15 cellular contexts compared by ENCODE assay signal in the genomic region with DNA sequence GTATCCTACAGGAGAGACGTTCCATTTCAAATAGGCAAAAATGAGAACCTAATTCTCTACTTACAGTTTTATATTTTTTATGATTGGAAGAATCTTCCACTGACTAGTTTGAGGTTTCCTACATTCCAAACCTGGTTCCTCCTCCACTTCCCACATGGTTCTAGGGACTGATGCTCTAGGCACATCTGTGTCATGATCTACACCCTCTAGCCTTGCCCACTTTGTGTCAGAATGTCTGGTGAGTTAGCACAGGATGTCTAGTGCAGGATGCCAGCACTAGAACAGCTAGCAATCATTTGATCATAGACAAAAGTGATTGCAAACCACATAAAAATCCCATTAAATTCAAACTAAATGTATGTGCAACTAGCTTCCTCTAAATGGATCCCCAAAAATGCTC. TPM values are rescaled to one million over a fixed set of nuclear protein-coding genes. Genes with fewer than 3 reads are reported as not detected.
DNase-seq lines count a peak whose midpoint lies in the region; ATAC-seq and TF ChIP-seq lines count a peak whose summit lies in the region.
"Had no signal": no experiment of that assay in that cellular context is flagged by ENCODE, and none has a peak within 500 bp of the region (broad histone marks: within the 10 kb centered on the region; RNA-seq: fewer than 3 reads in every experiment).

No MANE protein-coding gene starts in this region.

- H3K4ac ChIP-seq in neuronal stem cell (ENCODE audit: low read length), result no peak overlapping the region

- H3K27me3 ChIP-seq in neuronal stem cell (ENCODE audit: control insufficient read depth in 3 of 3, insufficient read depth in 3 of 3, low read depth in 1 of 3, low read length in 3 of 3) (no peaks in the 10 kb centered on the region), left ventricle myocardium inferior (ENCODE audit: low read depth) (no peaks in the 10 kb centered on the region)

- H3K23ac ChIP-seq in neuronal stem cell (ENCODE audit: low read depth, low read length, poor library complexity), result no peak overlapping the region

- H3K36me3 ChIP-seq in neuronal stem cell (replicated peaks in 1 of 2; ENCODE audit: control insufficient read depth in 2 of 2, insufficient read depth in 2 of 2, low read length in 2 of 2), result no peaks in the 10 kb centered on the region
- no peaks in the 10 kb centered on the region for H3K36me3 ChIP-seq in left ventricle myocardium inferior

- no peak overlapping the region for H2BK12ac ChIP-seq in neuronal stem cell (ENCODE audit: low read length)

- no peak overlapping the region for H3K18ac ChIP-seq in neuronal stem cell (ENCODE audit: low read length)

- intact Hi-C loops in left ventricle myocardium inferior (cut with micrococcal nuclease), result no loop called here

- no peak overlapping the region for H2AFZ ChIP-seq in neuronal stem cell (ENCODE audit: low read length)
- H2AFZ ChIP-seq: GM23338 had no signal

- H2BK5ac ChIP-seq in neuronal stem cell (ENCODE audit: low read length), result no peak overlapping the region

- no peak overlapping the region for H3K27ac ChIP-seq in neuronal stem cell (replicated peaks; ENCODE audit: low read length)
- no peak overlapping the region for H3K27ac ChIP-seq in left ventricle myocardium inferior (replicated peaks)

- DNase-seq in M059J (ENCODE audit: low read depth) (peak; percentile 37), RPMI7951 (ENCODE audit: low read depth) (peak; percentile 37), fibroblast of mammary gland (ENCODE audit: low read depth) (peak; percentile 53), neuronal stem cell (ENCODE audit: low spot score) (no peak), SIG-M5 (lab: John Stamatoyannopoulos, UW) (no peak), left ventricle myocardium inferior (no peak)
- DNase-seq: C1 segment of cervical spinal cord; CD4-positive, alpha-beta memory T cell; COR-L47; DMS153; DND-41; H9 had no signal

- H3K4me3 ChIP-seq in fibroblast of mammary gland (ENCODE audit: control insufficient read depth, low read depth, low read length), result no peak overlapping the region
- H3K4me3 ChIP-seq in neuronal stem cell (ENCODE audit: low read length in 2 of 2), result no peak overlapping the region
- no peak overlapping the region for H3K4me3 ChIP-seq in left ventricle myocardium inferior
- H3K4me3 ChIP-seq: GM23338 had no signal

- no peak overlapping the region for H4K8ac ChIP-seq in neuronal stem cell (ENCODE audit: low read depth, low read length)

- H3K9ac ChIP-seq in neuronal stem cell (ENCODE audit: low read depth, low read length, poor library complexity), result no peak overlapping the region

- ATAC-seq in HG02588 (IDR thresholded peaks at IDR 0.05; ENCODE audit: unreplicated experiment), result no peak
- ATAC-seq: GM23338, HCT116 had no signal

- H2BK120ac ChIP-seq in neuronal stem cell (ENCODE audit: low read depth, low read length), result no peak overlapping the region

- H3K4me1 ChIP-seq in neuronal stem cell (ENCODE audit: control insufficient read depth in 2 of 2, insufficient read depth in 1 of 2, low read depth in 1 of 2, low read length in 2 of 2) (no peaks in the 10 kb centered on the region), left ventricle myocardium inferior (peaks cover 8% of the 10 kb centered on the region)

- H3K9me3 ChIP-seq in neuronal stem cell (replicated peaks in 1 of 2; ENCODE audit: control insufficient read depth in 2 of 2, insufficient read depth in 1 of 2, low read depth in 1 of 2, low read length in 2 of 2) (peaks cover 0 to 9% of the 10 kb centered on the region in 2 donors), left ventricle myocardium inferior (replicated peaks) (peaks cover 19% of the 10 kb centered on the region)

- no peak overlapping the region for H2BK15ac ChIP-seq in neuronal stem cell (ENCODE audit: low read length)

- no CpG with 5 or more reads among the region's 1 CpG for WGBS in neuronal stem cell (ENCODE audit: extremely low coverage in 2 of 2, insufficient read length in 2 of 2, insufficient replicate concordance in 1 of 2), 2 donors

- no peak overlapping the region for H4K91ac ChIP-seq in neuronal stem cell (ENCODE audit: low read depth, low read length, poor library complexity)

- TF ChIP-seq CTCF in fibroblast of mammary gland (conservative IDR thresholded peaks at IDR 0.05; ENCODE audit: control insufficient read depth, insufficient read depth, low read depth, low read length), result no peak
- TF ChIP-seq CTCF in left ventricle myocardium inferior (IDR thresholded peaks at IDR 0.05; ENCODE audit: borderline replicate concordance), result no peak

- H3K79me1 ChIP-seq in neuronal stem cell (ENCODE audit: low read depth, low read length), result no peaks in the 10 kb centered on the region

- H3K14ac ChIP-seq in neuronal stem cell (ENCODE audit: low read length), result peak overlapping the region; percentile 63

- H3K4me2 ChIP-seq in neuronal stem cell (ENCODE audit: insufficient read depth, low read length, poor library complexity, severe bottlenecking), result no peak overlapping the region
- H3K4me2 ChIP-seq: GM23338 had no signal

- no peak overlapping the region for H2AK5ac ChIP-seq in neuronal stem cell (ENCODE audit: low read depth, low read length)

RNA-seq across cellular contexts. Expression of a gene that starts 26.7 kb away (rescaled TPM):
- 35.1 and 43.2 TPM in 2 replicates for total RNA-seq in M059J (2014; rRNA removed; shearing (Covaris generic))
- total RNA-seq in RPMI7951 (2014; rRNA removed; shearing (Covaris generic)), result under 0.01 TPM in 1 of 2 replicates, not detected in the other
- 2.2 TPM for polyA plus RNA-seq in neuronal stem cell (2013, experiment 1 of 2)
- polyA plus RNA-seq in neuronal stem cell (2013, experiment 2 of 2), result 1.7 TPM
- 84.9 TPM for total RNA-seq in left ventricle myocardium inferior
- total RNA-seq: CD4-positive, alpha-beta memory T cell; GM23338 had no signal

Comparison
In these comparisons a context has a peak if more than half of its experiments do, and no peak if none do; other contexts are left out.
1. DNase-seq: peak in M059J (single experiment), RPMI7951 (single experiment) and fibroblast of mammary gland (single experiment); none in neuronal stem cell (single experiment), SIG-M5 (single experiment) and left ventricle myocardium inferior (single experiment).
2. RNA of a gene that starts 26.7 kb away (total RNA-seq): 84.9 TPM in left ventricle myocardium inferior (single experiment) and 35.1 to 43.2 TPM in M059J; under 0.01 TPM in RPMI7951; every median in the first group is over 10 times any median in the second.